In genomic region chr10:127853868-127854768, GRCh38 we compare ENCODE assay signal across 8 cellular contexts. TPM values are rescaled to one million over a fixed set of nuclear protein-coding genes. Genes with fewer than 3 reads are reported as not detected.
DNase-seq lines count a peak whose midpoint lies in the region; ATAC-seq and TF ChIP-seq lines count a peak whose summit lies in the region.

No MANE protein-coding gene starts in this region.

- peak; percentile 95 for TF ChIP-seq RAD21 in SK-N-SH (IDR thresholded peaks at IDR 0.05; ENCODE audit: low read length)

- no peak overlapping the region for H3K27ac ChIP-seq in SK-N-SH (ENCODE audit: low read depth in 2 of 2, low read length in 1 of 2)
- no peak overlapping the region for H3K27ac ChIP-seq in right cardiac atrium (ENCODE audit: low read length)

- H3K4me1 ChIP-seq in SK-N-SH (ENCODE audit: control insufficient read depth in 1 of 2, insufficient read depth in 2 of 2, low read depth in 1 of 2, low read length in 1 of 2), result no peaks in the 10 kb centered on the region; a peak in 1 of 4 replicates
- H3K4me1 ChIP-seq in right cardiac atrium (ENCODE audit: control insufficient read depth, insufficient read depth, low read length), result no peaks in the 10 kb centered on the region

- CTCF ChIA-PET in GM10248 (lab: Yijun Ruan, JAX) (interaction anchor here (0.6 to 2.8 kb wide), 24 partner anchors 9 to 1874 kb away, joined by 3 to 17 read pairs (median 4); no protein-coding TSS in a partner anchor), SK-N-SH (lab: Yijun Ruan, JAX) (interaction anchor here (0.5 to 7.5 kb wide), 92 partner anchors 9 to 1996 kb away, joined by 3 to 98 read pairs (median 4); partner anchors contain the start of gene PTPRE)

- POLR2A ChIA-PET in GM10248 (lab: Yijun Ruan, JAX) (no interaction called here), SK-N-SH (lab: Yijun Ruan, JAX) (interaction anchor here (1.0 kb wide), 1 partner anchor 138 kb away, joined by 5 read pairs; no protein-coding TSS in a partner anchor)

- TF ChIP-seq CTCF in GM10248 (IDR thresholded peaks at IDR 0.05; ENCODE audit: control extremely low read depth, extremely low read depth, low read depth, missing control alignments), result peak; percentile 71
- TF ChIP-seq CTCF in SK-N-SH (IDR thresholded peaks at IDR 0.05), result peak; percentile 84

- no peak for TF ChIP-seq EP300 in SK-N-SH (IDR thresholded peaks at IDR 0.05; ENCODE audit: borderline replicate concordance in 1 of 2, low read depth in 1 of 2, low read length in 1 of 2)

- H3K9ac ChIP-seq in SK-N-SH, result no peak overlapping the region

- H3K36me3 ChIP-seq in SK-N-SH (replicated peaks in 1 of 2; ENCODE audit: control insufficient read depth in 1 of 2, insufficient read depth in 2 of 2, low read length in 1 of 2), result no peaks in the 10 kb centered on the region

- DNase-seq in GM10248 (ENCODE audit: extremely low spot score) (peak; percentile 77), H4 (ENCODE audit: low spot score) (peak; percentile 34), LHCN-M2 (ENCODE audit: low read depth) (peak; percentile 43), SK-N-SH (peak; percentile 86), amniotic stem cell (lab: John Stamatoyannopoulos, UW) (peak; percentile 5), right cardiac atrium (peak; percentile 59 to 83 (median 78)), retina (peak; percentile 88), NCI-H187 treated with DMSO at 0.1 percent for 48 hours (lab: John Stamatoyannopoulos, UW) (no peak)

- no peaks in the 10 kb centered on the region for H3K9me2 ChIP-seq in SK-N-SH

- no peaks in the 10 kb centered on the region for H3K9me3 ChIP-seq in SK-N-SH
- H3K9me3 ChIP-seq in right cardiac atrium (ENCODE audit: control insufficient read depth, low read length), result no peaks in the 10 kb centered on the region

- H3K4me2 ChIP-seq in SK-N-SH, result no peak overlapping the region

- H3K79me2 ChIP-seq in SK-N-SH (ENCODE audit: insufficient read depth), result no peaks in the 10 kb centered on the region

- no peaks in the 10 kb centered on the region for H3F3A ChIP-seq in SK-N-SH (replicated peaks; ENCODE audit: insufficient read depth)

- H3K27me3 ChIP-seq in SK-N-SH (ENCODE audit: insufficient read depth), result no peaks in the 10 kb centered on the region
- H3K27me3 ChIP-seq in right cardiac atrium (ENCODE audit: control insufficient read depth, insufficient read depth), result no peaks in the 10 kb centered on the region

- H3K4me3 ChIP-seq in SK-N-SH (ENCODE audit: low read depth in 2 of 2, low read length in 1 of 2) (no peak overlapping the region), right cardiac atrium (ENCODE audit: low read length) (no peak overlapping the region)

- intact Hi-C loops in right cardiac atrium (cut with DNase I), result loop anchor here in 3 of 4 donors (5.0 to 10.0 kb wide), 3 partner anchors 119 to 1869 kb away; partner anchors contain the start of gene FOXI2 (in 1 of the 3)

- peak; percentile 89 for ATAC-seq in right cardiac atrium

- WGBS in SK-N-SH (ENCODE audit: low lambda C conversion rate), result 36% methylated on average over 13 of the region's 19 CpGs
- WGBS in right cardiac atrium, result 33% methylated on average over 19 of the region's 19 CpGs

- no peaks in the 10 kb centered on the region for H4K20me1 ChIP-seq in SK-N-SH (ENCODE audit: insufficient read depth)

- H2AFZ ChIP-seq in SK-N-SH (ENCODE audit: low read depth), result no peak overlapping the region

TF ChIP-seq in SK-N-SH, 30 proteins besides CTCF, POLR2A, EP300 and RAD21:
- TF ChIP-seq USF2 (IDR thresholded peaks at IDR 0.05; ENCODE audit: borderline replicate concordance, low read depth, low read length) (no peak), SMC3 (IDR thresholded peaks at IDR 0.05; ENCODE audit: low read depth, low read length) (peak; percentile 91)

RNA-seq across cellular contexts. Expression of gene CLRN3, which starts 38.6 kb away (rescaled TPM):
- 0.64 TPM in 1 of 2 replicates, not detected in the other for total RNA-seq in H4 (2014; rRNA removed; shearing (Covaris generic))
- total RNA-seq in LHCN-M2 (2014; rRNA removed) (not detected in 2 replicates), right cardiac atrium (not detected)
- not detected for polyA plus RNA-seq in LHCN-M2 (2012)
- polyA plus RNA-seq in SK-N-SH (2012; rRNA removed) (0.08 and 0.25 TPM in 2 replicates), right cardiac atrium (not detected)
- 0.13 and 0.28 TPM in 2 replicates for polyA plus RNA-seq in SK-N-SH (2012; cell fraction: cytosol; rRNA removed)
- 0.08 and 0.21 TPM in 2 replicates for polyA plus RNA-seq in SK-N-SH (2012; cell fraction: nucleus; rRNA removed)

RNA-seq across cellular contexts. Expression of gene PTPRE, which starts 52.8 kb away (rescaled TPM):
- 3.5 and 4.0 TPM in 2 replicates for total RNA-seq in H4 (2014; rRNA removed; shearing (Covaris generic))
- total RNA-seq in LHCN-M2 (2014; rRNA removed), result 5.2 and 6.8 TPM in 2 replicates
- polyA plus RNA-seq in LHCN-M2 (2012), result 2.1 TPM
- polyA plus RNA-seq in SK-N-SH (2012; rRNA removed), result 6.2 and 11.8 TPM in 2 replicates
- 8.9 and 9.4 TPM in 2 replicates for polyA plus RNA-seq in SK-N-SH (2012; cell fraction: cytosol; rRNA removed)
- polyA plus RNA-seq in SK-N-SH (2012; cell fraction: nucleus; rRNA removed), result 19.9 and 21.3 TPM in 2 replicates
- 10 to 100 TPM; 11.2 to 21.1 (median 13.8) TPM for total RNA-seq in right cardiac atrium
- polyA plus RNA-seq in right cardiac atrium, result 6.7 TPM
